ENCODE assay signal across 17 cellular contexts in genomic region chr2:189213226-189213625, GRCh38. TPM values are rescaled to one million over a fixed set of nuclear protein-coding genes. Genes with fewer than 3 reads are reported as not detected.
A peak's percentile ranks its signal among the peaks of the same experiment; 100 is the strongest.
DNase-seq lines count a peak whose midpoint lies in the region; ATAC-seq, FAIRE-seq and TF ChIP-seq lines count a peak whose summit lies in the region.
"Had no signal": no experiment of that assay in that cellular context is flagged by ENCODE, and none has a peak within 500 bp of the region (broad histone marks: within the 10 kb centered on the region; RNA-seq: fewer than 3 reads in every experiment).

No MANE protein-coding gene starts in this region.

- H3K27ac Mint-ChIP-seq in MCF 10A (ENCODE audit: low read depth, unreplicated experiment) = peak overlapping the region; percentile 50
- H3K27ac Mint-ChIP-seq in stimulated activated effector memory CD8-positive, alpha-beta T cell treated with anti-CD3 and anti-CD28 coated beads, Interleukin-12 subunit alpha, Interleukin-12 subunit beta, amount 100 ng/mL, for 72 hours = no peak overlapping the region
- H3K27ac Mint-ChIP-seq: CD4-positive, CD25-positive, alpha-beta regulatory T cell had no signal

- H3K9me1 ChIP-seq in K562 (ENCODE audit: control insufficient read depth, insufficient read depth, low read length) = no peaks in the 10 kb centered on the region

- H3K79me2 ChIP-seq in K562 (ENCODE audit: control insufficient read depth, insufficient read depth, low read length) = no peaks in the 10 kb centered on the region

- H4K20me1 ChIP-seq in K562 (replicated peaks; ENCODE audit: control insufficient read depth, insufficient read depth, low read length) = no peaks in the 10 kb centered on the region

- H3K9ac ChIP-seq in K562 (ENCODE audit: insufficient read depth in 1 of 2, low read depth in 2 of 2, low read length in 2 of 2) = no peak overlapping the region

- DNase-seq in MCF 10A (ENCODE audit: unreplicated experiment) (no peak), breast epithelium (ENCODE audit: low spot score in 2 of 2) (no peak), K562 (ENCODE audit: extremely low read depth in 1 of 4, low spot score in 3 of 4) (no peak), fibroblast of the aortic adventitia (ENCODE audit: low read depth) (peak; percentile 39), hippocampal formation (lab: John Stamatoyannopoulos, UW) (no peak), caudate nucleus (lab: John Stamatoyannopoulos, UW) (no peak)
- DNase-seq in stimulated activated effector memory CD8-positive, alpha-beta T cell treated with anti-CD3 and anti-CD28 coated beads, Interleukin-12 subunit alpha, Interleukin-12 subunit beta, amount 100 ng/mL, for 72 hours (ENCODE audit: low spot score in 2 of 2) = no peak
- DNase-seq: 8988T; CD4-positive, CD25-positive, alpha-beta regulatory T cell; DMS53; H9; NCI-H1417 treated with DMSO at 0.1 percent for 48 hours; NCI-H2029; NCI-H510A; NCI-H82; SIG-M5 had no signal

- WGBS in K562 (ENCODE audit: insufficient coverage, low coverage, missing lambda C conversion rate) = 27% methylated on average over 1 of the region's 1 CpG

- no peak overlapping the region for H3K4me2 ChIP-seq in K562 (ENCODE audit: insufficient read depth, low read length)

- TF ChIP-seq RAD21 in K562 (CRISPR knock-in tag; conservative IDR thresholded peaks at IDR 0.05 in 1 of 2, IDR thresholded peaks at IDR 0.05 in 1 of 2) = no peak

- no TSS peak for BruUV-seq in MCF 10A (replicated peaks; lab: Mats Ljungman, UMichigan)
- no TSS peak for BruUV-seq in K562 (replicated peaks; lab: Mats Ljungman, UMichigan)

- peak; percentile 54 for FAIRE-seq in K562 (lab: Jason Lieb, UNC)

- intact Hi-C loops in MCF 10A (cut with micrococcal nuclease) (no loop called here), breast epithelium (cut with DNase I; ENCODE audit: low total_unique reads) (no loop called here), K562 (cut with micrococcal nuclease) (no loop called here)

- no peaks in the 10 kb centered on the region for H3K36me3 ChIP-seq in breast epithelium
- H3K36me3 ChIP-seq in K562 (ENCODE audit: control insufficient read depth, insufficient read depth, low read length) = no peaks in the 10 kb centered on the region

- no peaks in the 10 kb centered on the region for H3K4me1 ChIP-seq in breast epithelium
- H3K4me1 ChIP-seq in K562 (replicated peaks in 1 of 2; ENCODE audit: control insufficient read depth in 2 of 2, insufficient read depth in 2 of 2, low read length in 2 of 2) = peaks cover 0 to 8% of the 10 kb centered on the region in 2 experiments; a peak in 4 of 5 replicates

- POLR2A ChIA-PET in MCF 10A (lab: Yijun Ruan, JAX) (interaction anchor here (4.3 kb wide), 1 partner anchor 9 kb away, joined by 26 read pairs; no protein-coding TSS in a partner anchor), K562 (lab: Yijun Ruan, JAX) (interaction anchor here (0.6 kb wide), 1 partner anchor 313 kb away, joined by 3 read pairs; no protein-coding TSS in a partner anchor)

- H3K9me3 ChIP-seq in breast epithelium (no peaks in the 10 kb centered on the region), K562 (replicated peaks; ENCODE audit: control insufficient read depth, insufficient read depth, low read depth, low read length) (no peaks in the 10 kb centered on the region)

- no peaks in the 10 kb centered on the region for H3K36me3 Mint-ChIP-seq in MCF 10A (ENCODE audit: insufficient read depth, unreplicated experiment)
- no peaks in the 10 kb centered on the region for H3K36me3 Mint-ChIP-seq in stimulated activated effector memory CD8-positive, alpha-beta T cell treated with anti-CD3 and anti-CD28 coated beads, Interleukin-12 subunit alpha, Interleukin-12 subunit beta, amount 100 ng/mL, for 72 hours
- H3K36me3 Mint-ChIP-seq: CD4-positive, CD25-positive, alpha-beta regulatory T cell had no signal

- H3K4me3 ChIP-seq in breast epithelium (no peak overlapping the region), K562 (no peak overlapping the region), fibroblast of the aortic adventitia (ENCODE audit: low read depth, low read length) (no peak overlapping the region)

- H3K27me3 ChIP-seq in breast epithelium = no peaks in the 10 kb centered on the region
- no peaks in the 10 kb centered on the region for H3K27me3 ChIP-seq in K562 (ENCODE audit: control insufficient read depth in 2 of 2, insufficient read depth in 2 of 2, low read length in 2 of 2)

- TF ChIP-seq POLR2A in breast epithelium (IDR thresholded peaks at IDR 0.05) (no peak), K562 (conservative IDR thresholded peaks at IDR 0.05) (no peak)

- H2AFZ ChIP-seq in K562 (ENCODE audit: low read depth, low read length) = peak overlapping the region; percentile 51; the same call in 1 of the 2 replicates

- in situ Hi-C loops in K562 (cut with MboI) = no loop called here

- no peaks in the 10 kb centered on the region for H3K9me3 Mint-ChIP-seq in MCF 10A (ENCODE audit: unreplicated experiment)
- no peaks in the 10 kb centered on the region for H3K9me3 Mint-ChIP-seq in stimulated activated effector memory CD8-positive, alpha-beta T cell treated with anti-CD3 and anti-CD28 coated beads, Interleukin-12 subunit alpha, Interleukin-12 subunit beta, amount 100 ng/mL, for 72 hours
- H3K9me3 Mint-ChIP-seq: H9 had no signal

- H3K27ac ChIP-seq in breast epithelium = no peak overlapping the region
- H3K27ac ChIP-seq in K562 (ENCODE audit: extremely low read depth, low read depth, low read length) = no peak overlapping the region
- H3K27ac ChIP-seq in caudate nucleus (ENCODE audit: low read depth, low read length) = no peak overlapping the region

- CTCF ChIA-PET in MCF 10A (lab: Yijun Ruan, JAX) = interaction anchor here (0.8 to 1.6 kb wide), 3 partner anchors 10 to 638 kb away, joined by 3 read pairs; no protein-coding TSS in a partner anchor
- CTCF ChIA-PET in K562 (lab: Yijun Ruan, JAX; ENCODE audit: low intra/inter-chr PET ratio) = no interaction called here

- TF ChIP-seq CTCF in MCF 10A (IDR thresholded peaks at IDR 0.05; ENCODE audit: unreplicated experiment) = no peak
- TF ChIP-seq CTCF in breast epithelium (IDR thresholded peaks at IDR 0.05) = no peak
- no peak for TF ChIP-seq CTCF in K562 (IDR thresholded peaks at IDR 0.05 in 2 of 3, conservative IDR thresholded peaks at IDR 0.05 in 1 of 3; ENCODE audit: insufficient read depth in 2 of 3, low read depth in 1 of 3, low read length in 3 of 3)
- TF ChIP-seq CTCF in fibroblast of the aortic adventitia (IDR thresholded peaks at IDR 0.05; ENCODE audit: insufficient read depth, low read length) = no peak

- no peak overlapping the region for H3K4me3 Mint-ChIP-seq in MCF 10A (ENCODE audit: unreplicated experiment)
- H3K4me3 Mint-ChIP-seq in stimulated activated effector memory CD8-positive, alpha-beta T cell treated with anti-CD3 and anti-CD28 coated beads, Interleukin-12 subunit alpha, Interleukin-12 subunit beta, amount 100 ng/mL, for 72 hours = no peak overlapping the region
- H3K4me3 Mint-ChIP-seq: CD4-positive, CD25-positive, alpha-beta regulatory T cell; H9 had no signal

- H3K27me3 Mint-ChIP-seq in MCF 10A (ENCODE audit: insufficient read depth, unreplicated experiment) = no peaks in the 10 kb centered on the region
- H3K27me3 Mint-ChIP-seq: CD4-positive, CD25-positive, alpha-beta regulatory T cell had no signal

- H3K4me1 Mint-ChIP-seq in MCF 10A (ENCODE audit: insufficient read depth, unreplicated experiment) = peaks cover 16% of the 10 kb centered on the region
- H3K4me1 Mint-ChIP-seq in stimulated activated effector memory CD8-positive, alpha-beta T cell treated with anti-CD3 and anti-CD28 coated beads, Interleukin-12 subunit alpha, Interleukin-12 subunit beta, amount 100 ng/mL, for 72 hours = no peaks in the 10 kb centered on the region
- H3K4me1 Mint-ChIP-seq: CD4-positive, CD25-positive, alpha-beta regulatory T cell had no signal

- ATAC-seq in K562 (no peak), GM18907 (IDR thresholded peaks at IDR 0.05; ENCODE audit: unreplicated experiment) (no peak)
- no peak for ATAC-seq in stimulated activated effector memory CD8-positive, alpha-beta T cell treated with anti-CD3 and anti-CD28 coated beads, Interleukin-12 subunit alpha, Interleukin-12 subunit beta, amount 100 ng/mL, for 72 hours

- no peak for TF ChIP-seq EP300 in K562 (IDR thresholded peaks at IDR 0.05; ENCODE audit: low read length)

TF ChIP-seq in K562, 482 proteins besides CTCF, POLR2A, EP300 and RAD21 (continues in another document):
- TF ChIP-seq KLF6 (CRISPR knock-in tag; IDR thresholded peaks at IDR 0.05; ENCODE audit: borderline replicate concordance) (no peak), ZBTB9 (CRISPR knock-in tag; IDR thresholded peaks at IDR 0.05) (no peak), ELF1 (tag; IDR thresholded peaks at IDR 0.05) (no peak)

RNA-seq across cellular contexts. Expression of gene COL5A2, which starts 33.7 kb away (rescaled TPM):
- total RNA-seq in MCF 10A (2022) (7.4 and 9.3 TPM in 2 replicates), breast epithelium (100 to 1,000 TPM in 1 of 3 donors, 10 to 100 TPM in 2; 22.7 to 111 (median 30.8) TPM), K562 (2014; rRNA removed) (0.20 and 0.54 TPM in 2 replicates), K562 (2014; rRNA removed; fragmentation: Illumina TruSeq; extraction: Trizol) (0.26 and 0.44 TPM in 2 replicates), K562 (2015; rRNA removed; fragmentation: Illumina TruSeq; extraction: Trizol) (0.26 and 0.29 TPM in 2 replicates), K562 (2021) (0.42 and 0.45 TPM in 2 replicates), fibroblast of the aortic adventitia (ENCODE audit: low replicate concordance) (133 and 671 TPM in 2 replicates)
- 0.60 and 0.62 TPM in 2 replicates for total RNA-seq in K562 (2011; cell fraction: chromatin; rRNA removed; ENCODE audit: low replicate concordance)
- 0.13 TPM in 1 of 2 replicates, not detected in the other for total RNA-seq in K562 (2011; cell fraction: nucleolus; rRNA removed)
- total RNA-seq in K562 (2011; cell fraction: nucleoplasm; rRNA removed) = 0.07 and 1.1 TPM in 2 replicates
- polyA plus RNA-seq in K562 (2011; rRNA removed) (0.18 and 0.19 TPM in 2 replicates), K562 (2014; fragmentation: Illumina TruSeq; extraction: Trizol) (0.17 and 0.19 TPM in 2 replicates), K562 (2014; fragmentation: Nextera tagmentation; extraction: Ambion mirVana) (under 1 TPM; 0.01 to 0.03 TPM), K562 (2014; rRNA removed) (0.03 and 0.07 TPM in 2 replicates)
- polyA plus RNA-seq in K562 (2011; cell fraction: cytosol; rRNA removed) = 0.06 and 0.27 TPM in 2 replicates
- polyA plus RNA-seq in K562 (2011; cell fraction: nucleus; rRNA removed) = 0.48 and 0.57 TPM in 2 replicates
- polyA plus RNA-seq in K562 (2012) = 0.10 and 0.11 TPM in 2 replicates
- 0.53 and 0.57 TPM in 2 replicates for polyA minus RNA-seq in K562 (2011; rRNA and poly(A)+ RNA removed)
- not detected in 2 replicates for polyA minus RNA-seq in K562 (2011; cell fraction: cytosol; rRNA and poly(A)+ RNA removed)
- polyA minus RNA-seq in K562 (2011; cell fraction: nucleus; rRNA and poly(A)+ RNA removed) = 0.27 and 0.44 TPM in 2 replicates
